Comparison of ENCODE assay signal across 20 cellular contexts in genomic region chr4:172871381-172871780, GRCh38.
DNase-seq lines count a peak whose midpoint lies in the region; ATAC-seq and TF ChIP-seq lines count a peak whose summit lies in the region.
"Had no signal": no experiment of that assay in that cellular context is flagged by ENCODE, and none has a peak within 500 bp of the region (broad histone marks: within the 10 kb centered on the region; RNA-seq: fewer than 3 reads in every experiment).

No MANE protein-coding gene starts in this region.

- H3K9me3 ChIP-seq in BE2C (no peaks in the 10 kb centered on the region), HEK293 (ENCODE audit: control insufficient read depth, insufficient read depth, low read depth, low read length) (no peaks in the 10 kb centered on the region), PC-3 (ENCODE audit: low read length) (no peaks in the 10 kb centered on the region)
- H3K9me3 ChIP-seq: HAP-1 had no signal

- no peaks in the 10 kb centered on the region for H3K9me2 ChIP-seq in PC-3 (replicated peaks; ENCODE audit: low read length)

- POLR2A ChIA-PET in HEK293 (lab: Yijun Ruan, JAX) = no interaction called here
- POLR2A ChIA-PET in PC-3 (lab: Charles Lee; ENCODE audit: unreplicated experiment) = no interaction called here

- no peak overlapping the region for H2AFZ ChIP-seq in PC-3 (ENCODE audit: low read length)

- CTCF ChIA-PET in HEK293 (lab: Yijun Ruan, JAX) = interaction anchor here (0.7 kb wide), 1 partner anchor 22 kb away, joined by 4 read pairs; no protein-coding TSS in a partner anchor
- CTCF ChIA-PET in PC-3 (lab: Charles Lee) = no interaction called here

- H3K36me3 ChIP-seq in BE2C = no peaks in the 10 kb centered on the region
- no peaks in the 10 kb centered on the region for H3K36me3 ChIP-seq in HEK293 (ENCODE audit: control insufficient read depth in 2 of 2, insufficient read depth in 1 of 2, low read length in 2 of 2)
- H3K36me3 ChIP-seq in PC-3 (ENCODE audit: low read depth, low read length) = no peaks in the 10 kb centered on the region
- H3K36me3 ChIP-seq: HAP-1 had no signal

- intact Hi-C loops in PC-3 (cut with micrococcal nuclease) = no loop called here

- H3K27me3 ChIP-seq in BE2C = no peaks in the 10 kb centered on the region
- no peaks in the 10 kb centered on the region for H3K27me3 ChIP-seq in PC-3 (ENCODE audit: low read length)

- no peak overlapping the region for H3K9ac ChIP-seq in PC-3 (ENCODE audit: low read length)

- H3K4me1 ChIP-seq in BE2C (no peaks in the 10 kb centered on the region), HEK293 (ENCODE audit: control insufficient read depth, insufficient read depth, low read length) (no peaks in the 10 kb centered on the region), PC-3 (ENCODE audit: insufficient read depth, low read length) (no peaks in the 10 kb centered on the region)

- no peaks in the 10 kb centered on the region for H3K79me2 ChIP-seq in PC-3 (ENCODE audit: low read length)

- no peaks in the 10 kb centered on the region for H3F3A ChIP-seq in PC-3 (ENCODE audit: low read length, unreplicated experiment)

- BruUV-seq in PC-3 (replicated peaks; lab: Mats Ljungman, UMichigan) = no TSS peak

- DNase-seq in BE2C = no peak
- DNase-seq in PC-3 = no peak
- DNase-seq in epithelial cell of esophagus (ENCODE audit: low read depth) = peak; percentile 6
- no peak for DNase-seq in cortex of kidney (lab: John Stamatoyannopoulos, UW)
- DNase-seq in NCI-H2227 treated with DMSO at 0.1 percent for 48 hours (lab: John Stamatoyannopoulos, UW) = no peak
- no peak for DNase-seq in C1 segment of cervical spinal cord (lab: John Stamatoyannopoulos, UW)
- DNase-seq: CD4-positive, alpha-beta T cell; COR-L47; DND-41; NCI-H1105; NCI-H146; NCI-H2029 treated with DMSO at 0.1 percent for 48 hours; NCI-H2171 treated with DMSO at 0.1 percent for 48 hours; NCI-H446; NCI-H526 had no signal

- ATAC-seq in PC-3 (no peak), HG02588 (IDR thresholded peaks at IDR 0.05; ENCODE audit: unreplicated experiment) (no peak)
- ATAC-seq: GM12878, SK-N-SH treated with all-trans-retinoic acid at 6 μM for 48 hours had no signal

- H3K27ac ChIP-seq in HEK293 (ENCODE audit: extremely low read depth, low read depth, low read length) (no peak overlapping the region), PC-3 (ENCODE audit: low read length) (no peak overlapping the region)

- H4K20me1 ChIP-seq in PC-3 (ENCODE audit: low read length) = no peaks in the 10 kb centered on the region

- H3K4me2 ChIP-seq in PC-3 (ENCODE audit: low read length) = no peak overlapping the region

- no peak overlapping the region for H3K4me3 ChIP-seq in BE2C (ENCODE audit: low read depth, low read length)
- H3K4me3 ChIP-seq in HEK293 (ENCODE audit: low read depth, low read length) = no peak overlapping the region
- no peak overlapping the region for H3K4me3 ChIP-seq in PC-3 (ENCODE audit: low read length)
- no peak overlapping the region for H3K4me3 ChIP-seq in epithelial cell of esophagus (ENCODE audit: low read length)
- H3K4me3 ChIP-seq: GM12878, HAP-1 had no signal

- 0 out of 2 replicates have a peak, but pooled peaks have one; percentile 8 for TF ChIP-seq CTCF in BE2C (IDR thresholded peaks at IDR 0.05; ENCODE audit: low read depth, low read length)
- TF ChIP-seq CTCF in HEK293 (tag by site-specific recombination; IDR thresholded peaks at IDR 0.05) = no peak
- TF ChIP-seq CTCF in PC-3 (conservative IDR thresholded peaks at IDR 0.05; ENCODE audit: low read depth, low read length) = peak; percentile 20; the same call in 1 of the 2 replicates
- no peak for TF ChIP-seq CTCF in epithelial cell of esophagus (IDR thresholded peaks at IDR 0.05; ENCODE audit: insufficient read depth, low read depth, low read length, missing control alignments)

TF ChIP-seq in HEK293, 187 proteins besides CTCF, POLR2A, EP300 and RAD21:
- TF ChIP-seq ZNF26 (tag by site-specific recombination; IDR thresholded peaks at IDR 0.05) (no peak), ZSCAN4 (tag by site-specific recombination; IDR thresholded peaks at IDR 0.05) (0 out of 2 replicates have a peak, but pooled peaks have one; percentile 23), ZNF350 (tag by site-specific recombination; IDR thresholded peaks at IDR 0.05) (no peak)

Comparison
In these comparisons a context has a peak if more than half of its experiments do, and no peak if none do; other contexts are left out.
1. CTCF ChIP-seq: peak in BE2C (single experiment) and PC-3 (single experiment); none in HEK293 (single experiment) and epithelial cell of esophagus (single experiment).